Comparison of ENCODE assay signal across 1 cellular context in genomic region chr9:109815366-109815947, GRCh38.
TF ChIP-seq lines count a peak whose summit lies in the region.

No MANE protein-coding gene starts in this region.

TF ChIP-seq in IMR-90, 13 proteins besides CTCF, POLR2A, EP300 and RAD21:
- TF ChIP-seq FOS (IDR thresholded peaks at IDR 0.05; ENCODE audit: low read depth, low read length) (peak; percentile 48), ELK1 (IDR thresholded peaks at IDR 0.05; ENCODE audit: borderline replicate concordance, low read depth, low read length) (no peak), CEBPB (IDR thresholded peaks at IDR 0.05; ENCODE audit: low read depth, low read length) (no peak), MXI1 (IDR thresholded peaks at IDR 0.05; ENCODE audit: borderline replicate concordance, low read depth, low read length) (no peak)
